Comparison of ENCODE assay signal across 12 cellular contexts in the genomic region with DNA sequence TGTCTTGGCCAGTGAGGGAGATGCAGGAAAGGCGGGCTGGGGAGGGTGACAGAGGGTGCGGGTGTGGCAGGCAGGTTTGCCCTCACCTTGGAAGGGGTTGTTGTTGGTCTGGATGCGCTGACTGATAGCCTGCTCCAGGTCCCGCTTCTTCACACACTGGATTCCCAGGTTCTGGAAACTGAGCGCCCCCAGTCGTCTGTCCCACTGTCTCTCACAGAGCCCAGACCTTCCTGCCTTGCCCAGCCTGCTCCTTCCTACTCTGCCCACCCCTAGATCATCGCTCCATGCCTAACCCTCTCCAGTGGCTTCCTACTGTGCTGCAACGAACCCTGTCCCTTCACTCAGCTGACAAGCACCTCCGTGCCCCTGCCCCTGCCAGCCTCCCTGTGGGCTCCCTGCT. TPM values are rescaled to one million over a fixed set of nuclear protein-coding genes. Genes with fewer than 3 reads are reported as not detected.
DNase-seq lines count a peak whose midpoint lies in the region; ATAC-seq and TF ChIP-seq lines count a peak whose summit lies in the region.
"Had no signal": no experiment of that assay in that cellular context is flagged by ENCODE, and none has a peak within 500 bp of the region (broad histone marks: within the 10 kb centered on the region; RNA-seq: fewer than 3 reads in every experiment).

No MANE protein-coding gene starts in this region.

- no TSS peak for BruUV-seq in MCF 10A (replicated peaks; lab: Mats Ljungman, UMichigan)
- no TSS peak for BruUV-seq in mammary epithelial cell (replicated peaks; lab: Mats Ljungman, UMichigan)

- no peak overlapping the region for H3K4me2 ChIP-seq in mammary epithelial cell (ENCODE audit: insufficient read depth, low read depth, low read length)

- no peaks in the 10 kb centered on the region for H3K9me3 Mint-ChIP-seq in MCF 10A (ENCODE audit: unreplicated experiment)
- no peaks in the 10 kb centered on the region for H3K9me3 Mint-ChIP-seq in central memory CD8-positive, alpha-beta T cell

- WGBS in mammary epithelial cell (ENCODE audit: low coverage, missing lambda C conversion rate) = 81% methylated on average over 7 of the region's 9 CpGs
- 84 to 98% (median 89%) methylated on average over 9 of the region's 9 CpGs for WGBS in stomach, 5 donors

- H3K4me3 ChIP-seq in mammary epithelial cell (replicated peaks in 1 of 3; ENCODE audit: insufficient read depth in 1 of 3, low read depth in 2 of 3, low read length in 3 of 3) = no peak overlapping the region
- no peak overlapping the region for H3K4me3 ChIP-seq in stomach
- H3K4me3 ChIP-seq: coronary artery, SK-N-MC had no signal

- CTCF ChIA-PET in MCF 10A (lab: Yijun Ruan, JAX) = interaction anchor here (1.2 kb wide), 1 partner anchor 11 kb away, joined by 3 read pairs; no protein-coding TSS in a partner anchor
- CTCF ChIA-PET in mammary epithelial cell (lab: Charles Lee; ENCODE audit: low non-redundant PET) = no interaction called here

- no peak overlapping the region for H2AFZ ChIP-seq in mammary epithelial cell (ENCODE audit: low read depth, low read length)

- dilution Hi-C loops in mammary epithelial cell (cut with HindIII; ENCODE audit: low sequenced_read_pairs) = no loop called here

- no peaks in the 10 kb centered on the region for H3K27me3 ChIP-seq in mammary epithelial cell (ENCODE audit: insufficient read depth, low read length)
- H3K27me3 ChIP-seq in stomach = no peaks in the 10 kb centered on the region

- H3K4me1 ChIP-seq in mammary epithelial cell (ENCODE audit: insufficient read depth, low read length) = peaks cover 17% of the 10 kb centered on the region
- peaks cover 23 to 69% (median 48%) of the 10 kb centered on the region in 4 donors for H3K4me1 ChIP-seq in stomach

- DNase-seq in MCF 10A (ENCODE audit: unreplicated experiment) (no peak), mammary epithelial cell (no peak), stomach (no peak), NOMO-1 treated with DMSO at 0.1 percent for 48 hours (lab: John Stamatoyannopoulos, UW; ENCODE audit: unreplicated experiment) (no peak), NCI-H2081 (lab: John Stamatoyannopoulos, UW) (no peak)
- no peak for DNase-seq in central memory CD8-positive, alpha-beta T cell (ENCODE audit: low spot score in 2 of 2)
- DNase-seq: midbrain; NCI-H2107; stimulated activated CD4-positive, alpha-beta T cell treated with anti-CD3 and anti-CD28 coated beads, Interleukin-4, amount 100 ng/mL, for 1 hour had no signal

- H3K9me3 ChIP-seq in mammary epithelial cell (replicated peaks; ENCODE audit: insufficient read depth, low read length) (no peaks in the 10 kb centered on the region), stomach (no peaks in the 10 kb centered on the region)

- peaks cover 17% of the 10 kb centered on the region for H3K4me1 Mint-ChIP-seq in MCF 10A (ENCODE audit: insufficient read depth, unreplicated experiment)
- H3K4me1 Mint-ChIP-seq in central memory CD8-positive, alpha-beta T cell = peaks cover 50% of the 10 kb centered on the region

- no peaks in the 10 kb centered on the region for H4K20me1 ChIP-seq in mammary epithelial cell (ENCODE audit: insufficient read depth, low read length)

- ATAC-seq in central memory CD8-positive, alpha-beta T cell (replicated peaks; ENCODE audit: extremely low read depth, poor library complexity, severe bottlenecking) = no peak
- ATAC-seq: activated CD4-positive, CD25-positive, alpha-beta regulatory T cell treated with anti-CD3 and anti-CD28 coated beads, Interleukin-2, amount 50 U/mL, for 24 hours had no signal

- peak overlapping the region; percentile 38 for H3K4me3 Mint-ChIP-seq in MCF 10A (ENCODE audit: unreplicated experiment)
- no peak overlapping the region for H3K4me3 Mint-ChIP-seq in central memory CD8-positive, alpha-beta T cell

- H3K27ac ChIP-seq in mammary epithelial cell (ENCODE audit: insufficient read depth, low read depth, low read length) (no peak overlapping the region), stomach (peak overlapping the region in 4 of 5 donors; percentile 4 to 99 (median 25))
- H3K27ac ChIP-seq: SK-N-MC had no signal

- H3K36me3 Mint-ChIP-seq in MCF 10A (ENCODE audit: insufficient read depth, unreplicated experiment) = peaks cover 64% of the 10 kb centered on the region
- H3K36me3 Mint-ChIP-seq in central memory CD8-positive, alpha-beta T cell (ENCODE audit: insufficient read depth) = peaks cover 63% of the 10 kb centered on the region

- peak overlapping the region; percentile 91 for H3K27ac Mint-ChIP-seq in MCF 10A (ENCODE audit: low read depth, unreplicated experiment)
- H3K27ac Mint-ChIP-seq in central memory CD8-positive, alpha-beta T cell (ENCODE audit: low read depth) = peak overlapping the region; percentile 44

- POLR2A ChIA-PET in MCF 10A (lab: Yijun Ruan, JAX) = interaction anchor here (0.6 to 3.6 kb wide), 3 partner anchors 8 to 60 kb away, joined by 3 to 71 read pairs (median 3); no protein-coding TSS in a partner anchor

- peaks cover 48% of the 10 kb centered on the region for H3K79me2 ChIP-seq in mammary epithelial cell (ENCODE audit: insufficient read depth, low read length)

- intact Hi-C loops in MCF 10A (cut with micrococcal nuclease) (loop anchor here (5.0 kb wide), 1 partner anchor 257 kb away; a partner anchor contains a TSS), mammary epithelial cell (cut with micrococcal nuclease) (loop anchor here (5.0 kb wide), 2 partner anchors 88 to 257 kb away; a partner anchor contains a TSS), stomach (cut with DNase I; ENCODE audit: low total_unique reads) (no loop called here)

- TF ChIP-seq POLR2A in stomach (IDR thresholded peaks at IDR 0.05) = no peak

- no peak for TF ChIP-seq CTCF in MCF 10A (IDR thresholded peaks at IDR 0.05; ENCODE audit: unreplicated experiment)
- TF ChIP-seq CTCF in mammary epithelial cell (conservative IDR thresholded peaks at IDR 0.05 in 1 of 2, IDR thresholded peaks at IDR 0.05 in 1 of 2; ENCODE audit: extremely low read depth in 1 of 2, insufficient read depth in 1 of 2, low read depth in 1 of 2, low read length in 2 of 2) = no peak
- no peak for TF ChIP-seq CTCF in stomach (IDR thresholded peaks at IDR 0.05)

- in situ Hi-C loops in mammary epithelial cell (cut with MboI; ENCODE audit: low sequenced_read_pairs in 2 of 2) = no loop called here

- H3K36me3 ChIP-seq in mammary epithelial cell (ENCODE audit: insufficient read depth, low read length) (peaks cover 22% of the 10 kb centered on the region), stomach (peaks cover 62 to 69% (median 65%) of the 10 kb centered on the region in 4 donors)

- TF ChIP-seq EP300 in stomach (IDR thresholded peaks at IDR 0.05) = no peak

- H3K9ac ChIP-seq in mammary epithelial cell (ENCODE audit: insufficient read depth, low read length) = no peak overlapping the region

- no peaks in the 10 kb centered on the region for H3K27me3 Mint-ChIP-seq in MCF 10A (ENCODE audit: insufficient read depth, unreplicated experiment)
- H3K27me3 Mint-ChIP-seq in central memory CD8-positive, alpha-beta T cell = no peaks in the 10 kb centered on the region

RNA-seq across cellular contexts. Expression of a gene that starts 2.7 kb away (rescaled TPM):
- total RNA-seq in MCF 10A (2022) (82.1 and 83.0 TPM in 2 replicates), mammary epithelial cell (10 to 100 TPM; 23.7 to 79.0 TPM), stomach (10 to 100 TPM; 27.4 to 68.8 (median 54.0) TPM)
- polyA plus RNA-seq in mammary epithelial cell (33.5 TPM), stomach (10 to 100 TPM; 37.9 to 56.8 (median 39.2) TPM)
- 61.3 TPM for polyA minus RNA-seq in mammary epithelial cell

RNA-seq across cellular contexts. Expression of a gene that starts 22.1 kb away (rescaled TPM):
- total RNA-seq in MCF 10A (2022) (4.9 TPM in 2 replicates), mammary epithelial cell (10 to 100 TPM; 13.2 to 16.1 TPM), stomach (10 to 100 TPM; 13.2 to 47.5 (median 33.8) TPM)
- polyA plus RNA-seq in mammary epithelial cell (7.5 TPM), stomach (10 to 100 TPM; 59.9 to 80.4 (median 67.6) TPM)
- 18.7 TPM for polyA minus RNA-seq in mammary epithelial cell

RNA-seq across cellular contexts. Expression of a gene that starts 44.5 kb away (rescaled TPM):
- total RNA-seq in MCF 10A (2022) = 40.9 and 45.8 TPM in 2 replicates
- total RNA-seq in mammary epithelial cell = 10 to 100 TPM; 29.7 to 46.8 TPM
- polyA plus RNA-seq in mammary epithelial cell = 24.6 TPM
- 53.5 TPM for polyA minus RNA-seq in mammary epithelial cell
- 10 to 100 TPM in 4 of 5 donors, 1 to 10 TPM in 1; 9.7 to 76.2 (median 40.3) TPM for total RNA-seq in stomach
- 10 to 100 TPM in 1 of 3 donors, 1 to 10 TPM in 2; 4.6 to 11.0 (median 6.8) TPM for polyA plus RNA-seq in stomach

RNA-seq across cellular contexts. Expression of a gene that starts 46.0 kb away (rescaled TPM):
- 35.2 and 39.7 TPM in 2 replicates for total RNA-seq in MCF 10A (2022)
- total RNA-seq in mammary epithelial cell = 10 to 100 TPM; 29.2 to 52.8 TPM
- 22.6 TPM for polyA plus RNA-seq in mammary epithelial cell
- 46.9 TPM for polyA minus RNA-seq in mammary epithelial cell
- total RNA-seq in stomach = 100 to 1,000 TPM in 1 of 5 donors, 10 to 100 TPM in 4; 37.6 to 118 (median 63.6) TPM
- polyA plus RNA-seq in stomach = 10 to 100 TPM; 31.0 to 62.9 (median 44.8) TPM

RNA-seq across cellular contexts. Expression of a gene that starts 52.0 kb away (rescaled TPM):
- total RNA-seq in MCF 10A (2022) (37.6 and 48.1 TPM in 2 replicates), mammary epithelial cell (10 to 100 TPM; 26.5 to 49.9 TPM), stomach (10 to 100 TPM; 13.3 to 99.1 (median 58.7) TPM)
- polyA plus RNA-seq in mammary epithelial cell (23.8 TPM), stomach (10 to 100 TPM; 51.5 to 76.8 (median 53.5) TPM)
- polyA minus RNA-seq in mammary epithelial cell = 38.2 TPM
